10 cellular contexts compared by ENCODE assay signal in the genomic region with DNA sequence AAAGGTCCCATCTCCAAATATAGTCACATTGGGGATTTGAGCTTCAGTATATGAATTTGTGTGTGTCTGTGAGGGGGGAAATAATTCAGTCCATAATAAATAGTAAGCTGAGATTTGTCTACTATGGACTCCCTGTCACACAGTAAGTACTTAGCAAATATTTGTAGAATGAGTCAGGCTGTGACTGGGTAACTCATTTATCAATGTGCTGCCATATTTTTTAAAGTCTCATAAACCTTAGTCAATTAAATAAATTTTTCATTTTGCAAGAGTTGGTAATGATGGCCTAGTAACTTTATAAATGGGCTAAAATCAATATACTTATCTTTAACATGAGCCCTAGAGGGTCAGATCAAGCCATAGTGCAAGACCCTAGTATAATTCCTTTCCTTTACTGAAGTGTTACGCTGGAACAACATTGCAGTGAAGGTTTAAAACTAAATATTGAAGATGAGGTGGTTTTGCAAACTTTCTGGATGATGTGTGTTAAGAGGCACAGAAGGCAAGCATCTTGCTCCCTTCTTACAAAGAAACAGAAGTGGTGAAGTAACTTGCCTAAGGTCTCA.
A peak's percentile ranks its signal among the peaks of the same experiment; 100 is the strongest.
DNase-seq lines count a peak whose midpoint lies in the region; ATAC-seq and TF ChIP-seq lines count a peak whose summit lies in the region.
"Had no signal": no experiment of that assay in that cellular context is flagged by ENCODE, and none has a peak within 500 bp of the region (broad histone marks: within the 10 kb centered on the region; RNA-seq: fewer than 3 reads in every experiment).

No MANE protein-coding gene starts in this region.

- 0% methylated on average over 1 of the region's 1 CpG for WGBS in smooth muscle cell (ENCODE audit: low lambda C conversion rate)

- H3K79me2 ChIP-seq in smooth muscle cell (ENCODE audit: low read depth), result no peaks in the 10 kb centered on the region

- peak overlapping the region; percentile 32 for H3K9ac ChIP-seq in smooth muscle cell (ENCODE audit: low read depth)

- TF ChIP-seq CTCF in fibroblast of the aortic adventitia (IDR thresholded peaks at IDR 0.05; ENCODE audit: insufficient read depth, low read length) (no peak), smooth muscle cell (IDR thresholded peaks at IDR 0.05; ENCODE audit: borderline replicate concordance, insufficient read depth, poor library complexity, severe bottlenecking) (no peak)

- peak overlapping the region; percentile 34 for H3K4me2 ChIP-seq in smooth muscle cell

- H3F3A ChIP-seq in smooth muscle cell (ENCODE audit: low read depth), result peaks cover 11% of the 10 kb centered on the region

- no peaks in the 10 kb centered on the region for H4K20me1 ChIP-seq in smooth muscle cell (ENCODE audit: low read depth)

- no peaks in the 10 kb centered on the region for H3K27me3 ChIP-seq in smooth muscle cell (ENCODE audit: low read depth)

- intact Hi-C loops in posterior vena cava (cut with DNase I), result no loop called here

- H3K9me3 ChIP-seq in smooth muscle cell (replicated peaks; ENCODE audit: low read depth), result no peaks in the 10 kb centered on the region

- H3K4me1 ChIP-seq in smooth muscle cell (ENCODE audit: low read depth), result peaks cover 5% of the 10 kb centered on the region

- peak overlapping the region; percentile 80 for H3K27ac ChIP-seq in smooth muscle cell (ENCODE audit: low read depth)

- H3K4me3 ChIP-seq in fibroblast of the aortic adventitia (ENCODE audit: low read depth, low read length), result no peak overlapping the region
- no peak overlapping the region for H3K4me3 ChIP-seq in smooth muscle cell

- no peaks in the 10 kb centered on the region for H3K36me3 ChIP-seq in smooth muscle cell (ENCODE audit: low read depth)

- no peak overlapping the region for H2AFZ ChIP-seq in smooth muscle cell (ENCODE audit: low read depth)

- peak; percentile 77 for DNase-seq in HCEC 1CT
- peak; percentile 64 for DNase-seq in RPMI7951 (ENCODE audit: low read depth)
- peak; percentile 62 for DNase-seq in fibroblast of the aortic adventitia (ENCODE audit: low read depth)
- DNase-seq in smooth muscle cell (lab: John Stamatoyannopoulos, UW; ENCODE audit: unreplicated experiment), result no peak
- DNase-seq in stimulated activated CD4-positive, alpha-beta T cell treated with anti-CD3 and anti-CD28 coated beads, Interleukin-4, amount 100 ng/mL, for 24 hours, result no peak
- no peak for DNase-seq in posterior vena cava (ENCODE audit: low spot score)
- DNase-seq: NCI-H1105 treated with DMSO at 0.1 percent for 48 hours had no signal

- ATAC-seq in GM18520 (IDR thresholded peaks at IDR 0.05; ENCODE audit: unreplicated experiment), result no peak
- ATAC-seq: activated naive CD4-positive, alpha-beta T cell treated with anti-CD3 and anti-CD28 coated beads, Interleukin-2, amount 50 U/mL, for 72 hours; sciatic nerve had no signal

Comparison
In these comparisons a context has a peak if more than half of its experiments do, and no peak if none do; other contexts are left out.
1. DNase-seq: peak in HCEC 1CT (single experiment), RPMI7951 (single experiment) and fibroblast of the aortic adventitia (single experiment); none in smooth muscle cell (single experiment), stimulated activated CD4-positive, alpha-beta T cell treated with anti-CD3 and anti-CD28 coated beads, Interleukin-4, amount 100 ng/mL, for 24 hours (single experiment) and posterior vena cava (single experiment).